Comparison of ENCODE assay signal across 14 cellular contexts in the genomic region with DNA sequence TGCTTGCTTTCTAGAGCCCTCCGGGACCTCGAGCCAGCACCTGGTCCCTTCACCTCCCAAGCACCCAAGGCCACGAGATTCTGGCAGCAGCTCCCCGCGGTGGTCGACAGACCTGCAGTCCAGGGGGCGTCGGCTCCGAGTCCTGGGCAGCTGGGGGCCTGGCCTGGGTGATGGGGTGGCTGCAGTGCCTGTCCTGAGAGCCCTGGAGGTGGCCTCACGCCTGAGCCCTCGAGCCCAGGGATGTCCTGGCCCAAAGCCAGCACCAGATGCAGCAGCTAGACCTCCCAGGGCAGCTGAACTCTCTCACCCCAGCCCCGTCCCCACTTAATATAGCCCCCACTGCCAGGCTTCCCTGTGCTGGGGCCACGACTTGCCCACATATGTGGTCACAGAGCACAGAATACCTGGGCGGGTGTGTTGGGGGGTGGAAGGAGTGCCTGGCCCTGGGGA. TPM values are rescaled to one million over a fixed set of nuclear protein-coding genes. Genes with fewer than 3 reads are reported as not detected.
DNase-seq lines count a peak whose midpoint lies in the region; ATAC-seq, FAIRE-seq and TF ChIP-seq lines count a peak whose summit lies in the region.
"Had no signal": no experiment of that assay in that cellular context is flagged by ENCODE, and none has a peak within 500 bp of the region (broad histone marks: within the 10 kb centered on the region; RNA-seq: fewer than 3 reads in every experiment).

No MANE protein-coding gene starts in this region.

- H3K4me3 Mint-ChIP-seq in GM23338 (no peak overlapping the region), CD14-positive monocyte (no peak overlapping the region)
- H3K4me3 Mint-ChIP-seq: activated naive CD8-positive, alpha-beta T cell treated with anti-CD3 and anti-CD28 coated beads for 36 hours; activated T-cell treated with anti-CD3 and anti-CD28 coated beads, Interleukin-2, amount 50 U/mL, for 4 hours had no signal

- H4K20me1 ChIP-seq in GM23338 (replicated peaks; ENCODE audit: insufficient read depth) (no peaks in the 10 kb centered on the region), K562 (replicated peaks; ENCODE audit: control insufficient read depth, insufficient read depth, low read length) (no peaks in the 10 kb centered on the region)

- TF ChIP-seq CTCF in GM23338 (conservative IDR thresholded peaks at IDR 0.05; ENCODE audit: low read depth in 2 of 2), result no peak
- no peak for TF ChIP-seq CTCF in K562 (IDR thresholded peaks at IDR 0.05 in 2 of 3, conservative IDR thresholded peaks at IDR 0.05 in 1 of 3; ENCODE audit: insufficient read depth in 2 of 3, low read depth in 1 of 3, low read length in 3 of 3)
- TF ChIP-seq CTCF in CD14-positive monocyte (IDR thresholded peaks at IDR 0.05), result no peak

- peak overlapping the region in 1 of 2 experiments; percentile 85; a peak in 2 of 4 replicates for H3K9ac ChIP-seq in K562 (ENCODE audit: insufficient read depth in 1 of 2, low read depth in 2 of 2, low read length in 2 of 2)

- H3K27me3 Mint-ChIP-seq in GM23338 (ENCODE audit: insufficient read depth, low read depth, poor library complexity), result peaks cover 21% of the 10 kb centered on the region
- peaks cover 29 to 64% (median 44%) of the 10 kb centered on the region in 3 donors for H3K27me3 Mint-ChIP-seq in CD14-positive monocyte (ENCODE audit: low read depth in 3 of 3)

- 0 out of 2 replicates have a peak, but pooled peaks cover 7% of the 10 kb centered on the region for H3F3A ChIP-seq in GM23338 (replicated peaks; ENCODE audit: low read depth)

- H3K4me3 ChIP-seq in GM23338 (peak overlapping the region; percentile 64), K562 (no peak overlapping the region)

- peaks cover 5% of the 10 kb centered on the region; the same call in 1 of the 2 replicates for H3K4me1 ChIP-seq in GM23338 (ENCODE audit: insufficient read depth)
- peaks cover 14 to 99% of the 10 kb centered on the region in 2 experiments; a peak in 4 of 5 replicates for H3K4me1 ChIP-seq in K562 (replicated peaks in 1 of 2; ENCODE audit: control insufficient read depth in 2 of 2, insufficient read depth in 2 of 2, low read length in 2 of 2)

- H3K36me3 Mint-ChIP-seq in GM23338 (ENCODE audit: low read depth), result no peaks in the 10 kb centered on the region
- peaks cover 0 to 2% of the 10 kb centered on the region in 2 donors for H3K36me3 Mint-ChIP-seq in CD14-positive monocyte
- H3K36me3 Mint-ChIP-seq: activated naive CD8-positive, alpha-beta T cell treated with anti-CD3 and anti-CD28 coated beads for 36 hours had no signal

- H3K27me3 ChIP-seq in GM23338 (ENCODE audit: insufficient read depth) (peaks cover 28% of the 10 kb centered on the region), K562 (ENCODE audit: control insufficient read depth in 2 of 2, insufficient read depth in 2 of 2, low read length in 2 of 2) (no peaks in the 10 kb centered on the region)

- H3K36me3 ChIP-seq in GM23338 (ENCODE audit: insufficient read depth) (no peaks in the 10 kb centered on the region), K562 (ENCODE audit: control insufficient read depth, insufficient read depth, low read length) (no peaks in the 10 kb centered on the region)
- H3K36me3 ChIP-seq: heart left ventricle had no signal

- H3K9me3 Mint-ChIP-seq in GM23338 (peaks cover 2% of the 10 kb centered on the region; the same call in 1 of the 3 replicates), CD14-positive monocyte (peaks cover 0 to 10% (median 2%) of the 10 kb centered on the region in 7 donors)
- H3K9me3 Mint-ChIP-seq: activated naive CD8-positive, alpha-beta T cell treated with anti-CD3 and anti-CD28 coated beads for 36 hours; activated T-cell treated with anti-CD3 and anti-CD28 coated beads, Interleukin-2, amount 50 U/mL, for 4 hours had no signal

- no peak for ATAC-seq in GM23338
- ATAC-seq in K562, result no peak
- ATAC-seq: right cardiac atrium had no signal

- intact Hi-C loops in K562 (cut with micrococcal nuclease) (loop anchor here (5.0 to 10.0 kb wide), 3 partner anchors 61 to 173 kb away; a partner anchor contains a TSS), CD14-positive monocyte (cut with micrococcal nuclease) (loop anchor here in 1 of 2 donors (2.0 kb wide), 1 partner anchor 169 kb away; no protein-coding TSS in a partner anchor)

- 67% methylated on average over 11 of the region's 14 CpGs for WGBS in K562 (ENCODE audit: insufficient coverage, low coverage, missing lambda C conversion rate)

- H3K4me2 ChIP-seq in GM23338, result peak overlapping the region; percentile 87
- H3K4me2 ChIP-seq in K562 (ENCODE audit: insufficient read depth, low read length), result no peak overlapping the region

- H3K27ac ChIP-seq in GM23338 (ENCODE audit: low read depth) (no peak overlapping the region), K562 (ENCODE audit: extremely low read depth, low read depth, low read length) (no peak overlapping the region; the same call in 2 of the 3 replicates)
- H3K27ac ChIP-seq: heart left ventricle had no signal

- H3K9me3 ChIP-seq in K562 (replicated peaks; ENCODE audit: control insufficient read depth, insufficient read depth, low read depth, low read length), result no peaks in the 10 kb centered on the region
- H3K9me3 ChIP-seq: heart left ventricle had no signal

- no peaks in the 10 kb centered on the region for H3K9me1 ChIP-seq in K562 (ENCODE audit: control insufficient read depth, insufficient read depth, low read length)

- no peak for TF ChIP-seq EP300 in K562 (IDR thresholded peaks at IDR 0.05; ENCODE audit: low read length)

- no peaks in the 10 kb centered on the region for H3K9me2 ChIP-seq in GM23338 (ENCODE audit: insufficient read depth)

- no peak for FAIRE-seq in K562 (lab: Jason Lieb, UNC)
- FAIRE-seq: bronchial epithelial cell, keratinocyte had no signal

- H2AFZ ChIP-seq in GM23338 (no peak overlapping the region), K562 (ENCODE audit: low read depth, low read length) (no peak overlapping the region)

- CTCF ChIA-PET in K562 (lab: Yijun Ruan, JAX; ENCODE audit: low intra/inter-chr PET ratio), result interaction anchor here (1.8 kb wide), 1 partner anchor 174 kb away, joined by 12 read pairs; no protein-coding TSS in a partner anchor

- no peak overlapping the region for H3K27ac Mint-ChIP-seq in GM23338
- no peak overlapping the region for H3K27ac Mint-ChIP-seq in CD14-positive monocyte
- H3K27ac Mint-ChIP-seq: activated naive CD8-positive, alpha-beta T cell treated with anti-CD3 and anti-CD28 coated beads for 36 hours had no signal

- in situ Hi-C loops in K562 (cut with MboI), result no loop called here

- POLR2A ChIA-PET in K562 (lab: Yijun Ruan, JAX), result interaction anchor here (1.1 to 1.5 kb wide), 2 partner anchors 35 to 194 kb away, joined by 3 to 4 read pairs; a partner anchor contains a TSS

- no peak for TF ChIP-seq POLR2A in K562 (conservative IDR thresholded peaks at IDR 0.05)

- DNase-seq in GM23338 (ENCODE audit: low spot score) (no peak), K562 (ENCODE audit: extremely low read depth in 1 of 4, low spot score in 3 of 4) (no peak), CD14-positive monocyte (ENCODE audit: low spot score) (no peak)
- no peak for DNase-seq in activated CD8-positive, alpha-beta memory T cell treated with anti-CD3 and anti-CD28 coated beads for 24 hours
- DNase-seq: activated CD4-positive, alpha-beta T cell treated with anti-CD3 and anti-CD28 coated beads, Interleukin-2, amount 50 U/mL, for 1 hour; activated naive CD8-positive, alpha-beta T cell treated with anti-CD3 and anti-CD28 coated beads for 36 hours; activated T-cell treated with anti-CD3 and anti-CD28 coated beads, Interleukin-2, amount 50 U/mL, for 4 hours; NCI-H2171; NK-92 treated with Interleukin-12 subunit alpha and Interleukin-12 subunit beta, amount 100 ng/mL, for 24 hours; stimulated activated CD4-positive, alpha-beta T cell treated with anti-CD3 and anti-CD28 coated beads, Interleukin-2, amount 100 ng/mL, for 24 hours had no signal

- no TSS peak for BruUV-seq in K562 (replicated peaks; lab: Mats Ljungman, UMichigan)

- H3K4me1 Mint-ChIP-seq in GM23338, result peaks cover 6% of the 10 kb centered on the region; the same call in 2 of the 3 replicates
- peaks cover 4% of the 10 kb centered on the region for H3K4me1 Mint-ChIP-seq in CD14-positive monocyte
- H3K4me1 Mint-ChIP-seq: activated naive CD8-positive, alpha-beta T cell treated with anti-CD3 and anti-CD28 coated beads for 36 hours had no signal

- H3K79me2 ChIP-seq in GM23338 (replicated peaks; ENCODE audit: insufficient read depth) (no peaks in the 10 kb centered on the region), K562 (ENCODE audit: control insufficient read depth, insufficient read depth, low read length) (no peaks in the 10 kb centered on the region)

- no peak for TF ChIP-seq RAD21 in K562 (CRISPR knock-in tag; conservative IDR thresholded peaks at IDR 0.05 in 1 of 2, IDR thresholded peaks at IDR 0.05 in 1 of 2)

RNA-seq across cellular contexts. Expression of a gene that starts 6.6 kb away (rescaled TPM):
- 1.3 and 1.8 TPM in 2 replicates for total RNA-seq in GM23338 (2014; rRNA removed; shearing (Covaris generic))
- polyA plus RNA-seq in GM23338 (2016; fragmentation: Nextera tagmentation; extraction: Ambion mirVana) (1.9 and 2.1 TPM in 2 replicates), K562 (2011; rRNA removed) (1.1 and 2.8 TPM in 2 replicates), K562 (2014; fragmentation: Illumina TruSeq; extraction: Trizol) (0.48 and 0.98 TPM in 2 replicates), K562 (2014; fragmentation: Nextera tagmentation; extraction: Ambion mirVana) (not detected), K562 (2014; rRNA removed) (1.8 and 4.2 TPM in 2 replicates), CD14-positive monocyte (1 to 10 TPM in 1 of 2 donors, under 1 TPM in 1; 0.67 to 1.2 TPM)
- 3.8 and 17.0 TPM in 2 replicates for total RNA-seq in K562 (2011; cell fraction: chromatin; rRNA removed; ENCODE audit: low replicate concordance)
- total RNA-seq in K562 (2011; cell fraction: nucleolus; rRNA removed), result 10.9 and 14.7 TPM in 2 replicates
- 6.7 and 8.2 TPM in 2 replicates for total RNA-seq in K562 (2011; cell fraction: nucleoplasm; rRNA removed)
- total RNA-seq in K562 (2014; rRNA removed) (2.0 and 2.9 TPM in 2 replicates), K562 (2014; rRNA removed; fragmentation: Illumina TruSeq; extraction: Trizol) (0.19 TPM in 1 of 2 replicates, not detected in the other), K562 (2015; rRNA removed; fragmentation: Illumina TruSeq; extraction: Trizol) (0.98 and 1.1 TPM in 2 replicates), K562 (2021) (3.5 and 3.9 TPM in 2 replicates)
- polyA plus RNA-seq in K562 (2011; cell fraction: cytosol; rRNA removed), result 1.3 and 3.2 TPM in 2 replicates
- 28.7 and 36.1 TPM in 2 replicates for polyA plus RNA-seq in K562 (2011; cell fraction: nucleus; rRNA removed)
- 3.2 and 9.3 TPM in 2 replicates for polyA plus RNA-seq in K562 (2012)
- polyA minus RNA-seq in K562 (2011; rRNA and poly(A)+ RNA removed), result 0.14 and 0.30 TPM in 2 replicates
- 1.2 and 1.4 TPM in 2 replicates for polyA minus RNA-seq in K562 (2011; cell fraction: cytosol; rRNA and poly(A)+ RNA removed)
- polyA minus RNA-seq in K562 (2011; cell fraction: nucleus; rRNA and poly(A)+ RNA removed), result 4.0 and 6.1 TPM in 2 replicates

RNA-seq across cellular contexts. Expression of a gene that starts 6.8 kb away (rescaled TPM):
- total RNA-seq in GM23338 (2014; rRNA removed; shearing (Covaris generic)), result 59.1 and 64.8 TPM in 2 replicates
- polyA plus RNA-seq in GM23338 (2016; fragmentation: Nextera tagmentation; extraction: Ambion mirVana) (37.6 and 39.6 TPM in 2 replicates), K562 (2011; rRNA removed) (19.8 and 30.3 TPM in 2 replicates), K562 (2014; fragmentation: Illumina TruSeq; extraction: Trizol) (3.0 and 17.0 TPM in 2 replicates), K562 (2014; fragmentation: Nextera tagmentation; extraction: Ambion mirVana) (under 1 TPM; 0.41 to 0.92 TPM), K562 (2014; rRNA removed) (44.3 and 52.7 TPM in 2 replicates), CD14-positive monocyte (10 to 100 TPM in 1 of 2 donors, 1 to 10 TPM in 1; 10.0 to 12.4 TPM)
- total RNA-seq in K562 (2011; cell fraction: chromatin; rRNA removed; ENCODE audit: low replicate concordance), result 15.6 and 50.0 TPM in 2 replicates
- total RNA-seq in K562 (2011; cell fraction: nucleolus; rRNA removed), result 73.5 and 76.5 TPM in 2 replicates
- 28.3 and 32.9 TPM in 2 replicates for total RNA-seq in K562 (2011; cell fraction: nucleoplasm; rRNA removed)
- total RNA-seq in K562 (2014; rRNA removed) (45.2 and 50.3 TPM in 2 replicates), K562 (2014; rRNA removed; fragmentation: Illumina TruSeq; extraction: Trizol) (1.1 and 2.2 TPM in 2 replicates), K562 (2015; rRNA removed; fragmentation: Illumina TruSeq; extraction: Trizol) (16.2 and 18.6 TPM in 2 replicates), K562 (2021) (30.5 and 31.7 TPM in 2 replicates)
- polyA plus RNA-seq in K562 (2011; cell fraction: cytosol; rRNA removed), result 43.4 and 94.2 TPM in 2 replicates
- polyA plus RNA-seq in K562 (2011; cell fraction: nucleus; rRNA removed), result 170 and 239 TPM in 2 replicates
- polyA plus RNA-seq in K562 (2012), result 27.7 and 32.0 TPM in 2 replicates
- polyA minus RNA-seq in K562 (2011; rRNA and poly(A)+ RNA removed), result 2.7 and 4.7 TPM in 2 replicates
- polyA minus RNA-seq in K562 (2011; cell fraction: cytosol; rRNA and poly(A)+ RNA removed), result 10.8 and 13.3 TPM in 2 replicates
- 18.8 and 21.8 TPM in 2 replicates for polyA minus RNA-seq in K562 (2011; cell fraction: nucleus; rRNA and poly(A)+ RNA removed)

RNA-seq across cellular contexts. Expression of a gene that starts 16.6 kb away (rescaled TPM):
- total RNA-seq in GM23338 (2014; rRNA removed; shearing (Covaris generic)), result 0.54 and 0.87 TPM in 2 replicates
- polyA plus RNA-seq in GM23338 (2016; fragmentation: Nextera tagmentation; extraction: Ambion mirVana) (0.52 and 0.73 TPM in 2 replicates), K562 (2011; rRNA removed) (1.0 and 1.6 TPM in 2 replicates), K562 (2014; fragmentation: Illumina TruSeq; extraction: Trizol) (0.61 and 1.4 TPM in 2 replicates), K562 (2014; fragmentation: Nextera tagmentation; extraction: Ambion mirVana) (under 1 TPM in 1 of 2 experiments, not detected in 1; 0.03 TPM), K562 (2014; rRNA removed) (3.6 and 4.3 TPM in 2 replicates), CD14-positive monocyte (under 1 TPM in 1 of 2 donors, not detected in 1; 0.09 TPM)
- total RNA-seq in K562 (2011; cell fraction: chromatin; rRNA removed; ENCODE audit: low replicate concordance), result 8.0 and 39.1 TPM in 2 replicates
- total RNA-seq in K562 (2011; cell fraction: nucleolus; rRNA removed), result 24.1 and 24.3 TPM in 2 replicates
- total RNA-seq in K562 (2011; cell fraction: nucleoplasm; rRNA removed), result 9.9 and 12.5 TPM in 2 replicates
- total RNA-seq in K562 (2014; rRNA removed) (1.5 and 1.6 TPM in 2 replicates), K562 (2014; rRNA removed; fragmentation: Illumina TruSeq; extraction: Trizol) (0.13 and 0.22 TPM in 2 replicates), K562 (2015; rRNA removed; fragmentation: Illumina TruSeq; extraction: Trizol) (1.0 and 1.3 TPM in 2 replicates), K562 (2021) (3.4 and 4.5 TPM in 2 replicates)
- 0.84 and 3.6 TPM in 2 replicates for polyA plus RNA-seq in K562 (2011; cell fraction: cytosol; rRNA removed)
- 11.6 and 26.8 TPM in 2 replicates for polyA plus RNA-seq in K562 (2011; cell fraction: nucleus; rRNA removed)
- polyA plus RNA-seq in K562 (2012), result 3.3 and 10.8 TPM in 2 replicates
- polyA minus RNA-seq in K562 (2011; rRNA and poly(A)+ RNA removed), result 0.45 and 0.77 TPM in 2 replicates
- 0.86 and 1.1 TPM in 2 replicates for polyA minus RNA-seq in K562 (2011; cell fraction: cytosol; rRNA and poly(A)+ RNA removed)
- polyA minus RNA-seq in K562 (2011; cell fraction: nucleus; rRNA and poly(A)+ RNA removed), result 3.6 and 4.6 TPM in 2 replicates

RNA-seq across cellular contexts. Expression of a gene that starts 18.6 kb away (rescaled TPM):
- 28.7 and 37.9 TPM in 2 replicates for total RNA-seq in GM23338 (2014; rRNA removed; shearing (Covaris generic))
- polyA plus RNA-seq in GM23338 (2016; fragmentation: Nextera tagmentation; extraction: Ambion mirVana), result 46.3 and 48.7 TPM in 2 replicates
- 31.9 and 88.4 TPM in 2 replicates for total RNA-seq in K562 (2011; cell fraction: chromatin; rRNA removed; ENCODE audit: low replicate concordance)
- total RNA-seq in K562 (2011; cell fraction: nucleolus; rRNA removed), result 70.2 and 80.9 TPM in 2 replicates
- 37.3 and 47.9 TPM in 2 replicates for total RNA-seq in K562 (2011; cell fraction: nucleoplasm; rRNA removed)
- 73.5 and 75.9 TPM in 2 replicates for total RNA-seq in K562 (2014; rRNA removed)
- 11.3 and 16.8 TPM in 2 replicates for total RNA-seq in K562 (2014; rRNA removed; fragmentation: Illumina TruSeq; extraction: Trizol)
- 41.3 and 43.3 TPM in 2 replicates for total RNA-seq in K562 (2015; rRNA removed; fragmentation: Illumina TruSeq; extraction: Trizol)
- 64.9 and 68.5 TPM in 2 replicates for total RNA-seq in K562 (2021)
- polyA plus RNA-seq in K562 (2011; rRNA removed), result 29.6 and 34.9 TPM in 2 replicates
- polyA plus RNA-seq in K562 (2011; cell fraction: cytosol; rRNA removed), result 39.3 and 69.6 TPM in 2 replicates
- polyA plus RNA-seq in K562 (2011; cell fraction: nucleus; rRNA removed), result 98.3 and 113 TPM in 2 replicates
- polyA plus RNA-seq in K562 (2012), result 47.4 and 91.9 TPM in 2 replicates
- 28.0 and 46.2 TPM in 2 replicates for polyA plus RNA-seq in K562 (2014; fragmentation: Illumina TruSeq; extraction: Trizol)
- polyA plus RNA-seq in K562 (2014; fragmentation: Nextera tagmentation; extraction: Ambion mirVana), result 1 to 10 TPM; 2.8 to 5.8 TPM
- polyA plus RNA-seq in K562 (2014; rRNA removed), result 52.0 and 61.3 TPM in 2 replicates
- 17.3 and 37.2 TPM in 2 replicates for polyA minus RNA-seq in K562 (2011; rRNA and poly(A)+ RNA removed)
- polyA minus RNA-seq in K562 (2011; cell fraction: cytosol; rRNA and poly(A)+ RNA removed), result 18.2 and 20.6 TPM in 2 replicates
- 13.1 and 25.3 TPM in 2 replicates for polyA minus RNA-seq in K562 (2011; cell fraction: nucleus; rRNA and poly(A)+ RNA removed)
- polyA plus RNA-seq in CD14-positive monocyte, result 10 to 100 TPM; 10.1 to 10.3 TPM

RNA-seq across cellular contexts. Expression of a gene that starts 22.3 kb away (rescaled TPM):
- 33.9 and 45.9 TPM in 2 replicates for total RNA-seq in GM23338 (2014; rRNA removed; shearing (Covaris generic))
- polyA plus RNA-seq in GM23338 (2016; fragmentation: Nextera tagmentation; extraction: Ambion mirVana), result 11.0 and 11.6 TPM in 2 replicates
- total RNA-seq in K562 (2011; cell fraction: chromatin; rRNA removed; ENCODE audit: low replicate concordance), result 57.3 and 135 TPM in 2 replicates
- total RNA-seq in K562 (2011; cell fraction: nucleolus; rRNA removed), result 56.1 and 60.9 TPM in 2 replicates
- 48.9 and 51.5 TPM in 2 replicates for total RNA-seq in K562 (2011; cell fraction: nucleoplasm; rRNA removed)
- total RNA-seq in K562 (2014; rRNA removed), result 20.4 and 28.6 TPM in 2 replicates
- 4.2 and 4.9 TPM in 2 replicates for total RNA-seq in K562 (2014; rRNA removed; fragmentation: Illumina TruSeq; extraction: Trizol)
- total RNA-seq in K562 (2015; rRNA removed; fragmentation: Illumina TruSeq; extraction: Trizol), result 17.4 and 19.1 TPM in 2 replicates
- total RNA-seq in K562 (2021), result 34.5 and 37.2 TPM in 2 replicates
- polyA plus RNA-seq in K562 (2011; rRNA removed), result 7.5 and 10.5 TPM in 2 replicates
- 7.2 and 14.5 TPM in 2 replicates for polyA plus RNA-seq in K562 (2011; cell fraction: cytosol; rRNA removed)
- 27.6 and 43.0 TPM in 2 replicates for polyA plus RNA-seq in K562 (2011; cell fraction: nucleus; rRNA removed)
- 12.2 and 16.7 TPM in 2 replicates for polyA plus RNA-seq in K562 (2012)
- polyA plus RNA-seq in K562 (2014; fragmentation: Illumina TruSeq; extraction: Trizol), result 7.7 and 14.5 TPM in 2 replicates
- polyA plus RNA-seq in K562 (2014; fragmentation: Nextera tagmentation; extraction: Ambion mirVana), result under 1 TPM; 0.07 to 0.18 TPM
- polyA plus RNA-seq in K562 (2014; rRNA removed), result 16.9 and 19.9 TPM in 2 replicates
- 6.1 and 8.0 TPM in 2 replicates for polyA minus RNA-seq in K562 (2011; rRNA and poly(A)+ RNA removed)
- polyA minus RNA-seq in K562 (2011; cell fraction: cytosol; rRNA and poly(A)+ RNA removed), result 13.6 and 23.3 TPM in 2 replicates
- 15.5 and 20.1 TPM in 2 replicates for polyA minus RNA-seq in K562 (2011; cell fraction: nucleus; rRNA and poly(A)+ RNA removed)
- polyA plus RNA-seq in CD14-positive monocyte, result 1 to 10 TPM; 1.3 to 3.3 TPM
